ENCODE assay signal across 8 cellular contexts in the genomic region with DNA sequence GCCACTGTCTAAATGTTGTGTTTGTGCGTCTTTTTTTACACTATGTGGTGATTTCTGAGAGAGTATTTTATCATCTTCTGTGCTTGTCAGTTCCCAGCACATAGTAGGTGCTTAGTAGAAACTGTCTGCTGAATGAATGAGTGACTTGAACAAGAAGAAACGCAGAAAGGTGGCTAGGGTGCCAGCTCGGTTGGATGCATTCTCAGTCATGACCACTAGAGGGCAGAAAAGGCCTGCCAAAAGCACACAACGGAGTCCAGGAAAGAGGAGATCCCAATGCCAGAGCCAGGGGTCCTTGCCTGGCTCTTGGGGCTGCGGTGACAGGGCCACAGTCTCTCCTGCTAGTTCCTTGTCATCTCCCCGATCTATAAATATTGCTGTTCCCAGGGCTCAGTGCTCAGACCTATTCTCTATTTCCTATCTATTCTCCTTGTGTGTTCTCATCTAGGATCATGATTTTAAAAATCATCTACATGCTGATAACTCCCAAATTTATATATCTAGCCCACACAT. TPM values are rescaled to one million over a fixed set of nuclear protein-coding genes. Genes with fewer than 3 reads are reported as not detected.
DNase-seq lines count a peak whose midpoint lies in the region; ATAC-seq and TF ChIP-seq lines count a peak whose summit lies in the region.

No MANE protein-coding gene starts in this region.

- H3K36me3 ChIP-seq in H7 (replicated peaks; ENCODE audit: control insufficient read depth, insufficient read depth, low read length) = no peaks in the 10 kb centered on the region

- H3K27me3 Mint-ChIP-seq in activated CD8-positive, alpha-beta T cell treated with anti-CD3 and anti-CD28 coated beads, Interleukin-2, amount 10 ng/mL, durations not matched to agents 7 days and 5 days (ENCODE audit: low read depth) = peaks cover 33% of the 10 kb centered on the region
- peaks cover 50 to 78% of the 10 kb centered on the region in 2 donors for H3K27me3 Mint-ChIP-seq in effector memory CD8-positive, alpha-beta T cell

- DNase-seq in AG09309 (ENCODE audit: low read depth) = no peak
- peak; percentile 83 for DNase-seq in H7
- peak; percentile 50 for DNase-seq in NCI-H748 treated with DMSO at 0.1 percent for 48 hours (lab: John Stamatoyannopoulos, UW)
- DNase-seq in activated CD8-positive, alpha-beta T cell treated with anti-CD3 and anti-CD28 coated beads, Interleukin-2, amount 10 ng/mL, durations not matched to agents 7 days and 5 days = peak; percentile 70
- DNase-seq in effector memory CD8-positive, alpha-beta T cell = peak; percentile 54 to 65 (median 57)
- peak; percentile 75 for DNase-seq in mucosa of gallbladder (ENCODE audit: low spot score)
- DNase-seq in stimulated activated CD8-positive, alpha-beta memory T cell treated with anti-CD3 and anti-CD28 coated beads, Interleukin-4, amount 100 ng/mL, for 4 hours (ENCODE audit: low read depth in 2 of 2, low spot score in 1 of 2) = peak; percentile 12 to 40

- H3K27me3 ChIP-seq in H7 (ENCODE audit: control insufficient read depth, insufficient read depth, low read length) = peaks cover 6% of the 10 kb centered on the region

- CTCF ChIA-PET in activated CD8-positive, alpha-beta T cell treated with anti-CD3 and anti-CD28 coated beads, Interleukin-2, amount 10 ng/mL, durations not matched to agents 7 days and 5 days (lab: Charles Lee) = interaction anchor here (0.6 to 4.1 kb wide), 37 partner anchors 9 to 700 kb away, joined by 3 to 30 read pairs (median 4); partner anchors contain the start of gene CCL1

- no peaks in the 10 kb centered on the region for H3K9me3 Mint-ChIP-seq in activated CD8-positive, alpha-beta T cell treated with anti-CD3 and anti-CD28 coated beads, Interleukin-2, amount 10 ng/mL, durations not matched to agents 7 days and 5 days (ENCODE audit: insufficient read depth)
- no peaks in the 10 kb centered on the region for H3K9me3 Mint-ChIP-seq in effector memory CD8-positive, alpha-beta T cell

- TF ChIP-seq CTCF in AG09309 (IDR thresholded peaks at IDR 0.05; ENCODE audit: control insufficient read depth, insufficient read depth, low read depth, low read length, missing control alignments) = peak; percentile 91

- H3K4me3 Mint-ChIP-seq in activated CD8-positive, alpha-beta T cell treated with anti-CD3 and anti-CD28 coated beads, Interleukin-2, amount 10 ng/mL, durations not matched to agents 7 days and 5 days = no peak overlapping the region
- no peak overlapping the region for H3K4me3 Mint-ChIP-seq in effector memory CD8-positive, alpha-beta T cell

- no peaks in the 10 kb centered on the region for H3K4me1 Mint-ChIP-seq in activated CD8-positive, alpha-beta T cell treated with anti-CD3 and anti-CD28 coated beads, Interleukin-2, amount 10 ng/mL, durations not matched to agents 7 days and 5 days (ENCODE audit: low read depth)
- peaks cover 0 to 6% of the 10 kb centered on the region in 2 donors for H3K4me1 Mint-ChIP-seq in effector memory CD8-positive, alpha-beta T cell (ENCODE audit: low read depth in 2 of 2)

- ATAC-seq in activated CD8-positive, alpha-beta T cell treated with anti-CD3 and anti-CD28 coated beads, Interleukin-2, amount 10 ng/mL, durations not matched to agents 7 days and 5 days = peak; percentile 57
- peak; percentile 39 for ATAC-seq in effector memory CD8-positive, alpha-beta T cell (replicated peaks)
- no peak for ATAC-seq in HG03565 (IDR thresholded peaks at IDR 0.05; ENCODE audit: unreplicated experiment)

- H3K27ac Mint-ChIP-seq in activated CD8-positive, alpha-beta T cell treated with anti-CD3 and anti-CD28 coated beads, Interleukin-2, amount 10 ng/mL, durations not matched to agents 7 days and 5 days = no peak overlapping the region
- no peak overlapping the region for H3K27ac Mint-ChIP-seq in effector memory CD8-positive, alpha-beta T cell

- H3K4me3 ChIP-seq in AG09309 (ENCODE audit: control insufficient read depth, low read depth, low read length) (no peak overlapping the region), H7 (ENCODE audit: insufficient read depth, low read depth, low read length) (no peak overlapping the region)

- no peaks in the 10 kb centered on the region for H3K36me3 Mint-ChIP-seq in activated CD8-positive, alpha-beta T cell treated with anti-CD3 and anti-CD28 coated beads, Interleukin-2, amount 10 ng/mL, durations not matched to agents 7 days and 5 days (ENCODE audit: low read depth)
- peaks cover 5% of the 10 kb centered on the region for H3K36me3 Mint-ChIP-seq in effector memory CD8-positive, alpha-beta T cell (ENCODE audit: insufficient read depth)

- POLR2A ChIA-PET in activated CD8-positive, alpha-beta T cell treated with anti-CD3 and anti-CD28 coated beads, Interleukin-2, amount 10 ng/mL, durations not matched to agents 7 days and 5 days (lab: Charles Lee) = interaction anchor here (0.6 kb wide), 1 partner anchor 640 kb away, joined by 3 read pairs; no protein-coding TSS in a partner anchor

RNA-seq across cellular contexts. Expression of gene CCL1, which starts 57.3 kb away (rescaled TPM):
- total RNA-seq in H7 (2014; rRNA removed; shearing (Covaris generic)) = not detected in 2 replicates
- not detected for total RNA-seq in activated CD8-positive, alpha-beta T cell treated with anti-CD3 and anti-CD28 coated beads, Interleukin-2, amount 10 ng/mL, durations not matched to agents 7 days and 5 days
- total RNA-seq in mucosa of gallbladder = not detected
